ENCODE assay signal across 14 cellular contexts in the genomic region with DNA sequence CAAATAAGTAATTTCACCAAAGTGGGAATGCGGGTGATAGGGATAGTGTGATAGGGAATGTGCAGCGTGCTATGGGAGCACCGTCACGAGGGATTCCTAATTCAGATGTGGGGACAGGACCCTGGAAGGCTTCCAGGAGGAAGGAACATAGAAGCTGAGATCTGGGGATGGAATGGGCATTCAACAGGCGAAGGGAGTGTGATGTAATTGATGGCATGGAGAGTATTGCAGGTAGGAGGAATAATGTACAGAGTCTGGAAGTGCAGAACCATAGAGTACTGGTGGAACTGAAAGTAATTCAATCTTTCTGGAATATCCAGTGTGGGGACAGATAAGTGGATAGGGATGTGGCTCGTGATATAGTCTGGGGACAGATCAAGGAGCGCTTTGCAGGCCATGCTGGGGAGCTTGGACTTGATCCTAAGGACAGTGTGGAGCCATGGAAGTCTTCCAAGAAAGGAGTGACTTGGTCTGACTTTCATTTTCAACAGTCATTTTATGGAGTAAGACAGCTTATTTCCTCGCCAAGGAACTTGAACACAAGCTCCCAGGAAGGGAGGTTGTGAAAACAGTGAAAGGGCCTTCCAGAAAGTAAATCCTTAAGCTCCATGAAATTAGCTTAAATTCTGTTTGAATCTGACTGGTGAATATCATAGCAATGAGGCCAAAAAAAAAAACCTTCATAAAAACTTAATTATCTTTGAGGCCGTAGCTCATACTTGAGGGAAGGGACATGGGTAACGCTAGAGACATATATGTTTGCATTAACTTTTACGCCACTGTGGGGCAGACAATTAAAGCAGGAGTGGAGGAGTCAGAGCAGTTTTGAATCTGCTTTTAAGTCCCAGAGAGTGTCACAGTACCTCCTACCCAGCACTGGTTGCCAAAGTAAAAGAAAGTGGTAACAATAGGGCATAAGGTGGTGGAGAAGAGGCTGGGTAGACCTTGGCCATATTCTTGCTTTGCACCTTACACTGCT. TPM values are rescaled to one million over a fixed set of nuclear protein-coding genes. Genes with fewer than 3 reads are reported as not detected.
A peak's percentile ranks its signal among the peaks of the same experiment; 100 is the strongest.
DNase-seq lines count a peak whose midpoint lies in the region; ATAC-seq and TF ChIP-seq lines count a peak whose summit lies in the region.
"Had no signal": no experiment of that assay in that cellular context is flagged by ENCODE, and none has a peak within 500 bp of the region (broad histone marks: within the 10 kb centered on the region; RNA-seq: fewer than 3 reads in every experiment).

No MANE protein-coding gene starts in this region.

- POLR2A ChIA-PET in WTC11 (lab: Charles Lee), result no interaction called here

- H3K4me1 Mint-ChIP-seq in WTC11, result peaks cover 78% of the 10 kb centered on the region
- H3K4me1 Mint-ChIP-seq: activated CD4-positive, alpha-beta T cell treated with anti-CD3 and anti-CD28 coated beads for 36 hours had no signal

- intact Hi-C loops in left cardiac atrium (cut with DNase I), result no loop called here

- no peaks in the 10 kb centered on the region for H3K36me3 ChIP-seq in skeletal muscle satellite cell (ENCODE audit: insufficient read depth, low read length)
- H3K36me3 ChIP-seq: right lobe of liver had no signal

- peak overlapping the region; percentile 48 for H3K4me2 ChIP-seq in skeletal muscle satellite cell (ENCODE audit: low read length)

- H3K27ac Mint-ChIP-seq in WTC11, result peak overlapping the region; percentile 69
- H3K27ac Mint-ChIP-seq: activated CD4-positive, alpha-beta T cell treated with anti-CD3 and anti-CD28 coated beads for 36 hours had no signal

- no peaks in the 10 kb centered on the region for H3K27me3 ChIP-seq in skeletal muscle satellite cell (ENCODE audit: control insufficient read depth, insufficient read depth, low read length)
- H3K27me3 ChIP-seq: right lobe of liver had no signal

- no peaks in the 10 kb centered on the region for H3K9me3 ChIP-seq in skeletal muscle satellite cell (replicated peaks; ENCODE audit: low read length)
- H3K9me3 ChIP-seq: right lobe of liver had no signal

- DNase-seq in Daoy (ENCODE audit: low read depth) (peak; percentile 21), WTC11 (ENCODE audit: low spot score) (no peak), left cardiac atrium (no peak), GOT3 (lab: John Stamatoyannopoulos, UW) (no peak), ACHN (no peak), NCI-H2029 (lab: John Stamatoyannopoulos, UW) (no peak)
- DNase-seq: activated CD4-positive, alpha-beta T cell treated with anti-CD3 and anti-CD28 coated beads for 36 hours; cortex of kidney; NCI-H146; NCI-H774; right lobe of liver; SW 1271 had no signal

- H3K4me3 Mint-ChIP-seq in WTC11, result no peak overlapping the region
- H3K4me3 Mint-ChIP-seq: activated CD4-positive, alpha-beta T cell treated with anti-CD3 and anti-CD28 coated beads for 36 hours had no signal

- TF ChIP-seq CTCF in WTC11 (IDR thresholded peaks at IDR 0.05), result no peak

- peaks cover 11% of the 10 kb centered on the region for H3K36me3 Mint-ChIP-seq in WTC11

- H3K27me3 Mint-ChIP-seq in WTC11 (ENCODE audit: low read depth), result no peaks in the 10 kb centered on the region

- no peak overlapping the region for H3K4me3 ChIP-seq in skeletal muscle satellite cell (ENCODE audit: low read length)
- H3K4me3 ChIP-seq: right lobe of liver had no signal

- in situ Hi-C loops in ACHN (cut with HindIII; ENCODE audit: low pct_ligation_motif_present, low pct_unique_long_range_greater_than_20kb, low sequenced_read_pairs), result no loop called here

- peaks cover 13% of the 10 kb centered on the region for H3K9me3 Mint-ChIP-seq in WTC11

- ATAC-seq in WTC11 (no peak), left cardiac atrium (peak; percentile 43 to 79)
- no peak for ATAC-seq in activated CD4-positive, CD25-positive, alpha-beta regulatory T cell treated with anti-CD3 and anti-CD28 coated beads, Interleukin-2, amount 50 U/mL, for 24 hours
- ATAC-seq: activated CD4-positive, alpha-beta T cell treated with anti-CD3 and anti-CD28 coated beads for 36 hours had no signal

- CTCF ChIA-PET in WTC11 (lab: Charles Lee), result interaction anchor here (1.0 to 1.8 kb wide), 5 partner anchors 9 to 138 kb away, joined by 3 to 4 read pairs (median 4); no protein-coding TSS in a partner anchor

- H3K4me1 ChIP-seq in skeletal muscle satellite cell (ENCODE audit: control insufficient read depth, insufficient read depth, low read length), result peaks cover 31% of the 10 kb centered on the region
- H3K4me1 ChIP-seq: right lobe of liver had no signal

- no peak overlapping the region for H3K9ac ChIP-seq in skeletal muscle satellite cell (ENCODE audit: low read depth, low read length)

TF ChIP-seq in WTC11, 78 proteins besides CTCF, POLR2A, EP300 and RAD21 (continues in another document):
- TF ChIP-seq, protein P1, sequence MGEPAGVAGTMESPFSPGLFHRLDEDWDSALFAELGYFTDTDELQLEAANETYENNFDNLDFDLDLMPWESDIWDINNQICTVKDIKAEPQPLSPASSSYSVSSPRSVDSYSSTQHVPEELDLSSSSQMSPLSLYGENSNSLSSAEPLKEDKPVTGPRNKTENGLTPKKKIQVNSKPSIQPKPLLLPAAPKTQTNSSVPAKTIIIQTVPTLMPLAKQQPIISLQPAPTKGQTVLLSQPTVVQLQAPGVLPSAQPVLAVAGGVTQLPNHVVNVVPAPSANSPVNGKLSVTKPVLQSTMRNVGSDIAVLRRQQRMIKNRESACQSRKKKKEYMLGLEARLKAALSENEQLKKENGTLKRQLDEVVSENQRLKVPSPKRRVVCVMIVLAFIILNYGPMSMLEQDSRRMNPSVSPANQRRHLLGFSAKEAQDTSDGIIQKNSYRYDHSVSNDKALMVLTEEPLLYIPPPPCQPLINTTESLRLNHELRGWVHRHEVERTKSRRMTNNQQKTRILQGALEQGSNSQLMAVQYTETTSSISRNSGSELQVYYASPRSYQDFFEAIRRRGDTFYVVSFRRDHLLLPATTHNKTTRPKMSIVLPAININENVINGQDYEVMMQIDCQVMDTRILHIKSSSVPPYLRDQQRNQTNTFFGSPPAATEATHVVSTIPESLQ (CRISPR knock-in tag; IDR thresholded peaks at IDR 0.05), result no peak
- TF ChIP-seq, protein P2, sequence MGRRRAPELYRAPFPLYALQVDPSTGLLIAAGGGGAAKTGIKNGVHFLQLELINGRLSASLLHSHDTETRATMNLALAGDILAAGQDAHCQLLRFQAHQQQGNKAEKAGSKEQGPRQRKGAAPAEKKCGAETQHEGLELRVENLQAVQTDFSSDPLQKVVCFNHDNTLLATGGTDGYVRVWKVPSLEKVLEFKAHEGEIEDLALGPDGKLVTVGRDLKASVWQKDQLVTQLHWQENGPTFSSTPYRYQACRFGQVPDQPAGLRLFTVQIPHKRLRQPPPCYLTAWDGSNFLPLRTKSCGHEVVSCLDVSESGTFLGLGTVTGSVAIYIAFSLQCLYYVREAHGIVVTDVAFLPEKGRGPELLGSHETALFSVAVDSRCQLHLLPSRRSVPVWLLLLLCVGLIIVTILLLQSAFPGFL (CRISPR knock-in tag; IDR thresholded peaks at IDR 0.05; ENCODE audit: borderline replicate concordance), result no peak
- TF ChIP-seq, protein P3, sequence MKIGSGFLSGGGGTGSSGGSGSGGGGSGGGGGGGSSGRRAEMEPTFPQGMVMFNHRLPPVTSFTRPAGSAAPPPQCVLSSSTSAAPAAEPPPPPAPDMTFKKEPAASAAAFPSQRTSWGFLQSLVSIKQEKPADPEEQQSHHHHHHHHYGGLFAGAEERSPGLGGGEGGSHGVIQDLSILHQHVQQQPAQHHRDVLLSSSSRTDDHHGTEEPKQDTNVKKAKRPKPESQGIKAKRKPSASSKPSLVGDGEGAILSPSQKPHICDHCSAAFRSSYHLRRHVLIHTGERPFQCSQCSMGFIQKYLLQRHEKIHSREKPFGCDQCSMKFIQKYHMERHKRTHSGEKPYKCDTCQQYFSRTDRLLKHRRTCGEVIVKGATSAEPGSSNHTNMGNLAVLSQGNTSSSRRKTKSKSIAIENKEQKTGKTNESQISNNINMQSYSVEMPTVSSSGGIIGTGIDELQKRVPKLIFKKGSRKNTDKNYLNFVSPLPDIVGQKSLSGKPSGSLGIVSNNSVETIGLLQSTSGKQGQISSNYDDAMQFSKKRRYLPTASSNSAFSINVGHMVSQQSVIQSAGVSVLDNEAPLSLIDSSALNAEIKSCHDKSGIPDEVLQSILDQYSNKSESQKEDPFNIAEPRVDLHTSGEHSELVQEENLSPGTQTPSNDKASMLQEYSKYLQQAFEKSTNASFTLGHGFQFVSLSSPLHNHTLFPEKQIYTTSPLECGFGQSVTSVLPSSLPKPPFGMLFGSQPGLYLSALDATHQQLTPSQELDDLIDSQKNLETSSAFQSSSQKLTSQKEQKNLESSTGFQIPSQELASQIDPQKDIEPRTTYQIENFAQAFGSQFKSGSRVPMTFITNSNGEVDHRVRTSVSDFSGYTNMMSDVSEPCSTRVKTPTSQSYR (CRISPR knock-in tag; IDR thresholded peaks at IDR 0.05), result no peak
- no peak for TF ChIP-seq ESRRA (CRISPR knock-in tag; IDR thresholded peaks at IDR 0.05; ENCODE audit: borderline replicate concordance)
- no peak for TF ChIP-seq ZNF423 (CRISPR knock-in tag; IDR thresholded peaks at IDR 0.05)
- TF ChIP-seq, protein P4, sequence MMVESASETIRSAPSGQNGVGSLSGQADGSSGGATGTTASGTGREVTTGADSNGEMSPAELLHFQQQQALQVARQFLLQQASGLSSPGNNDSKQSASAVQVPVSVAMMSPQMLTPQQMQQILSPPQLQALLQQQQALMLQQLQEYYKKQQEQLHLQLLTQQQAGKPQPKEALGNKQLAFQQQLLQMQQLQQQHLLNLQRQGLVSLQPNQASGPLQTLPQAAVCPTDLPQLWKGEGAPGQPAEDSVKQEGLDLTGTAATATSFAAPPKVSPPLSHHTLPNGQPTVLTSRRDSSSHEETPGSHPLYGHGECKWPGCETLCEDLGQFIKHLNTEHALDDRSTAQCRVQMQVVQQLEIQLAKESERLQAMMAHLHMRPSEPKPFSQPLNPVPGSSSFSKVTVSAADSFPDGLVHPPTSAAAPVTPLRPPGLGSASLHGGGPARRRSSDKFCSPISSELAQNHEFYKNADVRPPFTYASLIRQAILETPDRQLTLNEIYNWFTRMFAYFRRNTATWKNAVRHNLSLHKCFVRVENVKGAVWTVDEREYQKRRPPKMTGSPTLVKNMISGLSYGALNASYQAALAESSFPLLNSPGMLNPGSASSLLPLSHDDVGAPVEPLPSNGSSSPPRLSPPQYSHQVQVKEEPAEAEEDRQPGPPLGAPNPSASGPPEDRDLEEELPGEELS (CRISPR knock-in tag; IDR thresholded peaks at IDR 0.05), result no peak
- TF ChIP-seq EMX1 (CRISPR knock-in tag; IDR thresholded peaks at IDR 0.05), result no peak
- no peak for TF ChIP-seq ZNF219 (CRISPR knock-in tag; IDR thresholded peaks at IDR 0.05; ENCODE audit: borderline replicate concordance)
- no peak for TF ChIP-seq GRHL2 (CRISPR knock-in tag; IDR thresholded peaks at IDR 0.05; ENCODE audit: insufficient replicate concordance, severe bottlenecking)
- no peak for TF ChIP-seq NR1H2 (CRISPR knock-in tag; IDR thresholded peaks at IDR 0.05)

RNA-seq across cellular contexts. Expression of a gene that starts 55.8 kb away (rescaled TPM):
- total RNA-seq in Daoy (2014; rRNA removed; shearing (Covaris generic)), result 13.2 and 17.4 TPM in 2 replicates
- total RNA-seq in WTC11 (2021), result 54.6 to 56.3 TPM (median 55.2 TPM) in 3 replicates
- total RNA-seq in left cardiac atrium, result 10 to 100 TPM in 1 of 2 donors, 1 to 10 TPM in 1; 5.7 to 14.7 TPM
- 14.7 and 15.7 TPM in 2 replicates for total RNA-seq in skeletal muscle satellite cell (2012; rRNA removed)

Comparison
In these comparisons a context has a peak if more than half of its experiments do, and no peak if none do; other contexts are left out.
1. ATAC-seq: peak in left cardiac atrium (2 of 2); none in WTC11 (single experiment) and activated CD4-positive, CD25-positive, alpha-beta regulatory T cell treated with anti-CD3 and anti-CD28 coated beads, Interleukin-2, amount 50 U/mL, for 24 hours (0 of 2).